1 cellular context compared by ENCODE assay signal in genomic region chr11:3169952-3170755, GRCh38.
TF ChIP-seq lines count a peak whose summit lies in the region.

No MANE protein-coding gene starts in this region.

TF ChIP-seq in WTC11, 78 proteins besides CTCF, POLR2A, EP300 and RAD21 (continued from another document):
- TF ChIP-seq ATF6 (CRISPR knock-in tag; IDR thresholded peaks at IDR 0.05) (no peak), MYBL2 (CRISPR knock-in tag; IDR thresholded peaks at IDR 0.05) (no peak)
